8 cellular contexts compared by ENCODE assay signal in the genomic region with DNA sequence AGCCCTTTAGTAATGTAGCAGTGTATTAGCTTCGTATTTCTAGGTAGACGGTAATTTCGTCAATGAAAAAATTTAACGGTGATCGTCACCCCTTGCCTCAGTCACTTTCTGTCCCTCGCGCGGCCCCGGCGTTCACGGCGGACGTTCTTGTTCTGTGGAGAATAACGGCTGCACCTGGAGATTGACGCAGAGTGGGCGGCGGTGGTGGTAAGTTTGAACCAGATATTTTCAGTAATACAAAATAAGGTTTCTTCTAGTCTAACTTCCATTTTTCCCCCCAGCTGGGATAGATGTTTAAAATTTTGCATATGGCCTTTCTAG. TPM values are rescaled to one million over a fixed set of nuclear protein-coding genes. Genes with fewer than 3 reads are reported as not detected.
DNase-seq lines count a peak whose midpoint lies in the region; ATAC-seq and TF ChIP-seq lines count a peak whose summit lies in the region.

No MANE protein-coding gene starts in this region.

- no peaks in the 10 kb centered on the region for H3K27me3 ChIP-seq in ascending aorta
- H3K27me3 ChIP-seq in iPS-20b (ENCODE audit: insufficient read depth, low read length): no peaks in the 10 kb centered on the region
- H3K27me3 ChIP-seq in foreskin keratinocyte: no peaks in the 10 kb centered on the region

- ATAC-seq in foreskin keratinocyte (no peak), GM19324 (IDR thresholded peaks at IDR 0.05; ENCODE audit: low FRiP score, unreplicated experiment) (no peak)

- H3K9me3 ChIP-seq in ascending aorta: peaks cover 57 to 81% of the 10 kb centered on the region in 2 donors
- peaks cover 73% of the 10 kb centered on the region for H3K9me3 ChIP-seq in iPS-20b (ENCODE audit: insufficient read depth, low read depth, low read length)

- DNase-seq in activated gamma-delta T cell (lab: John Stamatoyannopoulos, UW): peak; percentile 21
- no peak for DNase-seq in activated gamma-delta T cell treated with Interleukin-2 at 50 U/mL for 16 hours
- peak in 2 of 3 experiments; percentile 50 to 87 for DNase-seq in NCI-H1417 (lab: John Stamatoyannopoulos, UW)
- DNase-seq in ascending aorta (ENCODE audit: low spot score in 2 of 2): peak in 1 of 2 donors; percentile 9
- peak; percentile 45 to 51 for DNase-seq in stimulated activated CD4-positive, alpha-beta T cell treated with anti-CD3 and anti-CD28 coated beads, Interleukin-2, amount 100 ng/mL, for 24 hours
- DNase-seq in foreskin keratinocyte: no peak

- peak overlapping the region; percentile 89 to 93 for H3K27ac ChIP-seq in ascending aorta
- H3K27ac ChIP-seq in iPS-20b (ENCODE audit: low read length): peak overlapping the region; percentile 93
- H3K27ac ChIP-seq in foreskin keratinocyte: no peak overlapping the region

- intact Hi-C loops in ascending aorta (cut with DNase I): loop anchor here (1.0 to 2.0 kb wide), 6 partner anchors 50 to 302 kb away; a partner anchor contains a TSS

- peaks cover 26 to 57% of the 10 kb centered on the region in 2 donors for H3K36me3 ChIP-seq in ascending aorta
- peaks cover 39% of the 10 kb centered on the region for H3K36me3 ChIP-seq in iPS-20b (ENCODE audit: insufficient read depth, low read depth, low read length)

- H3K4me1 ChIP-seq in ascending aorta (peaks cover 0 to 7% of the 10 kb centered on the region in 2 donors), iPS-20b (ENCODE audit: insufficient read depth, low read length) (no peaks in the 10 kb centered on the region), foreskin keratinocyte (no peaks in the 10 kb centered on the region)

- TF ChIP-seq CTCF in ascending aorta (IDR thresholded peaks at IDR 0.05) (no peak), foreskin keratinocyte (conservative IDR thresholded peaks at IDR 0.05) (no peak)

- peak overlapping the region; percentile 97 for H3K9ac ChIP-seq in iPS-20b (ENCODE audit: low read depth, low read length)

- H3K4me3 ChIP-seq in ascending aorta (peak overlapping the region; percentile 90 to 94), iPS-20b (ENCODE audit: low read length) (peak overlapping the region; percentile 100)

RNA-seq across cellular contexts. Expression of a gene that starts 0.3 kb away (rescaled TPM):
- 3.8 TPM for total RNA-seq in ascending aorta
- total RNA-seq in foreskin keratinocyte: 2.3 and 3.0 TPM in 2 replicates
- polyA plus RNA-seq in foreskin keratinocyte: 0.71 and 1.0 TPM in 2 replicates

RNA-seq across cellular contexts. Expression of a gene that starts 0.7 kb away (rescaled TPM):
- total RNA-seq in ascending aorta (2.0 TPM), foreskin keratinocyte (0.58 and 0.67 TPM in 2 replicates)
- 0.12 and 0.20 TPM in 2 replicates for polyA plus RNA-seq in foreskin keratinocyte

RNA-seq across cellular contexts. Expression of a gene that starts 50.0 kb away (rescaled TPM):
- total RNA-seq in ascending aorta: 11.6 TPM
- 12.6 and 15.6 TPM in 2 replicates for total RNA-seq in foreskin keratinocyte
- polyA plus RNA-seq in foreskin keratinocyte: 5.6 and 6.2 TPM in 2 replicates

RNA-seq across cellular contexts. Expression of a gene that starts 50.5 kb away (rescaled TPM):
- total RNA-seq in ascending aorta (38.5 TPM), foreskin keratinocyte (13.5 and 14.8 TPM in 2 replicates)
- polyA plus RNA-seq in foreskin keratinocyte: 1.8 and 3.0 TPM in 2 replicates

Comparison
In these comparisons a context has a peak if more than half of its experiments do, and no peak if none do; other contexts are left out.
1. DNase-seq: peak in activated gamma-delta T cell (single experiment), NCI-H1417 (2 of 3) and stimulated activated CD4-positive, alpha-beta T cell treated with anti-CD3 and anti-CD28 coated beads, Interleukin-2, amount 100 ng/mL, for 24 hours (2 of 2); none in activated gamma-delta T cell treated with Interleukin-2 at 50 U/mL for 16 hours (single experiment) and foreskin keratinocyte (0 of 2).